ENCODE assay signal across 16 cellular contexts in the genomic region with DNA sequence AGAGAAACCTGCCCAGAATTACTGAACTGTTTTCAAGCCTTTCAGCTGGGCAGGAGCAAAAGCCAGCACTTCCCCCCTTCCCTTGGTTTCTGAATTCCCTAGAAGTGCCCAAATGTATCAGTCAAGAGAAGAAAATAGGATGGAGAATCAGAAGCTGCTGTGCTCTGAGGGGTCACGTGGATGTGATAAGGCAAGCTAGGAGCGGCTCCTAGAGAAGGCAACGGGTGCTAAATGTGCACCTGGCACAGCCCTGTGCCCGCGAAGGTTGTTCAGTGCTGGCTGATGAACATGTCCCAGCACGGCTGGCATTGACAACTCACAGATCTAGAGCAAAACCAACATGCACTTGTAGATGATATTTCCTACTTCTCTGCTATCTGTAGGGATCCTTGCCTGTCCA. TPM values are rescaled to one million over a fixed set of nuclear protein-coding genes. Genes with fewer than 3 reads are reported as not detected.
DNase-seq lines count a peak whose midpoint lies in the region; ATAC-seq and TF ChIP-seq lines count a peak whose summit lies in the region.
"Had no signal": no experiment of that assay in that cellular context is flagged by ENCODE, and none has a peak within 500 bp of the region (broad histone marks: within the 10 kb centered on the region; RNA-seq: fewer than 3 reads in every experiment).

No MANE protein-coding gene starts in this region.

- intact Hi-C loops in Right ventricle myocardium superior (cut with DNase I) (no loop called here), lower lobe of right lung (cut with DNase I) (no loop called here), Calu3 (cut with micrococcal nuclease; ENCODE audit: unreplicated experiment) (no loop called here)

- no CpG with 5 or more reads among the region's 6 CpGs for whole genome bisulfite sequencing in mesendoderm (ENCODE audit: extremely low coverage, insufficient coverage, low lambda C conversion rate)

- H3K27ac Mint-ChIP-seq in effector memory CD8-positive, alpha-beta T cell, result peak overlapping the region; percentile 79 to 80
- H3K27ac Mint-ChIP-seq in Calu3 (ENCODE audit: unreplicated experiment), result no peak overlapping the region

- H3K4me1 Mint-ChIP-seq in effector memory CD8-positive, alpha-beta T cell (ENCODE audit: low read depth in 2 of 2), result peaks cover 0 to 3% of the 10 kb centered on the region in 2 donors
- H3K4me1 Mint-ChIP-seq in Calu3 (ENCODE audit: low read depth, unreplicated experiment), result no peaks in the 10 kb centered on the region

- DNase-seq in Right ventricle myocardium superior (no peak), right atrium auricular region (ENCODE audit: low spot score) (no peak), lower lobe of right lung (no peak), mesendoderm (no peak), HT-29 (ENCODE audit: low spot score) (no peak), Calu3 (no peak), WERI-Rb-1 (no peak)
- no peak for DNase-seq in effector memory CD8-positive, alpha-beta T cell
- DNase-seq: central memory CD4-positive, alpha-beta T cell; effector memory CD4-positive, alpha-beta T cell; NCI-H187 treated with DMSO at 0.1 percent for 48 hours; sigmoid colon; stimulated activated CD4-positive, alpha-beta T cell treated with anti-CD3 and anti-CD28 coated beads, Interleukin-4, amount 100 ng/mL, for 24 hours had no signal

- H3K56ac ChIP-seq in mesendoderm (ENCODE audit: low read length), result no peak overlapping the region

- H3K4ac ChIP-seq in mesendoderm (ENCODE audit: low read depth, low read length), result no peak overlapping the region

- no TSS peak for BruUV-seq in Calu3 (replicated peaks; lab: Mats Ljungman, UMichigan)

- H3K9ac ChIP-seq in mesendoderm (ENCODE audit: low read length), result no peak overlapping the region

- H4K8ac ChIP-seq in mesendoderm (ENCODE audit: low read depth, low read length), result no peak overlapping the region

- H3K27ac ChIP-seq in right atrium auricular region, result peak overlapping the region in 1 of 2 donors; percentile 27
- peak overlapping the region; percentile 76 for H3K27ac ChIP-seq in lower lobe of right lung
- H3K27ac ChIP-seq in mesendoderm (ENCODE audit: low read depth, low read length), result no peak overlapping the region
- H3K27ac ChIP-seq in WERI-Rb-1, result no peak overlapping the region
- H3K27ac ChIP-seq: sigmoid colon had no signal

- H3K4me2 ChIP-seq in mesendoderm (ENCODE audit: low read length), result no peak overlapping the region

- H3K27me3 ChIP-seq in right atrium auricular region, result no peaks in the 10 kb centered on the region
- H3K27me3 ChIP-seq in lower lobe of right lung (ENCODE audit: low read depth), result no peaks in the 10 kb centered on the region
- H3K27me3 ChIP-seq in mesendoderm (ENCODE audit: insufficient read depth, low read length, poor library complexity), result no peaks in the 10 kb centered on the region
- H3K27me3 ChIP-seq in WERI-Rb-1 (ENCODE audit: insufficient read depth, low read depth, severe bottlenecking), result no peaks in the 10 kb centered on the region
- H3K27me3 ChIP-seq: sigmoid colon had no signal

- no peak overlapping the region for H2AK5ac ChIP-seq in mesendoderm (ENCODE audit: low read length)

- no peaks in the 10 kb centered on the region for H3K9me3 Mint-ChIP-seq in effector memory CD8-positive, alpha-beta T cell
- no peaks in the 10 kb centered on the region for H3K9me3 Mint-ChIP-seq in Calu3 (ENCODE audit: low read depth, unreplicated experiment)

- H2BK15ac ChIP-seq in mesendoderm (replicated peaks; ENCODE audit: low read depth), result no peak overlapping the region

- H3K79me2 ChIP-seq in mesendoderm (ENCODE audit: control insufficient read depth, insufficient read depth, low read length), result no peaks in the 10 kb centered on the region

- no peak for TF ChIP-seq CTCF in right atrium auricular region (IDR thresholded peaks at IDR 0.05)
- TF ChIP-seq CTCF in lower lobe of right lung (IDR thresholded peaks at IDR 0.05), result no peak
- TF ChIP-seq CTCF in Calu3 (IDR thresholded peaks at IDR 0.05; ENCODE audit: unreplicated experiment), result no peak
- TF ChIP-seq CTCF in WERI-Rb-1 (IDR thresholded peaks at IDR 0.05; ENCODE audit: low read depth, low read length), result no peak

- H3K79me1 ChIP-seq in mesendoderm (ENCODE audit: low read length), result peaks cover under 1% of the 10 kb centered on the region

- H3K18ac ChIP-seq in mesendoderm (ENCODE audit: low read length), result no peak overlapping the region

- no peak overlapping the region for H2BK5ac ChIP-seq in mesendoderm (ENCODE audit: low read length)

- ATAC-seq in Right ventricle myocardium superior (ENCODE audit: poor library complexity) (peak; percentile 82), lower lobe of right lung (peak; percentile 44 to 68)
- no peak for ATAC-seq in effector memory CD8-positive, alpha-beta T cell (replicated peaks)

- H3K4me3 ChIP-seq in right atrium auricular region (no peak overlapping the region), lower lobe of right lung (no peak overlapping the region), mesendoderm (ENCODE audit: low read length) (no peak overlapping the region), WERI-Rb-1 (ENCODE audit: low read depth, low read length) (no peak overlapping the region)
- H3K4me3 ChIP-seq: sigmoid colon had no signal

- H4K5ac ChIP-seq in mesendoderm (ENCODE audit: low read length), result no peak overlapping the region

- no peak overlapping the region for H2BK120ac ChIP-seq in mesendoderm (ENCODE audit: low read depth, low read length)

- CTCF ChIA-PET in Calu3 (lab: Charles Lee), result no interaction called here

- H3K23ac ChIP-seq in mesendoderm (ENCODE audit: low read length), result no peak overlapping the region

- H3K36me3 Mint-ChIP-seq in effector memory CD8-positive, alpha-beta T cell (ENCODE audit: insufficient read depth), result peaks cover 66% of the 10 kb centered on the region
- peaks cover 52% of the 10 kb centered on the region for H3K36me3 Mint-ChIP-seq in Calu3 (ENCODE audit: insufficient read depth, unreplicated experiment)

- H3K4me1 ChIP-seq in right atrium auricular region, result peaks cover 0 to 8% of the 10 kb centered on the region in 2 donors
- peaks cover 29% of the 10 kb centered on the region for H3K4me1 ChIP-seq in lower lobe of right lung
- H3K4me1 ChIP-seq in mesendoderm (ENCODE audit: control insufficient read depth, low read depth, low read length), result no peaks in the 10 kb centered on the region
- H3K4me1 ChIP-seq: sigmoid colon had no signal

- H3K9me3 ChIP-seq in right atrium auricular region (no peaks in the 10 kb centered on the region), lower lobe of right lung (no peaks in the 10 kb centered on the region), WERI-Rb-1 (ENCODE audit: severe bottlenecking) (no peaks in the 10 kb centered on the region)
- H3K9me3 ChIP-seq: sigmoid colon had no signal

- H3K4me3 Mint-ChIP-seq in effector memory CD8-positive, alpha-beta T cell, result no peak overlapping the region
- no peak overlapping the region for H3K4me3 Mint-ChIP-seq in Calu3 (ENCODE audit: low read depth, unreplicated experiment)

- H3K27me3 Mint-ChIP-seq in effector memory CD8-positive, alpha-beta T cell, result no peaks in the 10 kb centered on the region
- H3K27me3 Mint-ChIP-seq in Calu3 (ENCODE audit: unreplicated experiment), result no peaks in the 10 kb centered on the region

- H3K36me3 ChIP-seq in right atrium auricular region, result peaks cover 86% of the 10 kb centered on the region
- peaks cover 96% of the 10 kb centered on the region for H3K36me3 ChIP-seq in lower lobe of right lung
- peaks cover 11% of the 10 kb centered on the region for H3K36me3 ChIP-seq in mesendoderm (ENCODE audit: control insufficient read depth, insufficient read depth, low read length)
- H3K36me3 ChIP-seq in WERI-Rb-1, result peaks cover 62% of the 10 kb centered on the region

RNA-seq across cellular contexts. Expression of a gene that starts 8.3 kb away (rescaled TPM):
- total RNA-seq in Right ventricle myocardium superior (39.0 TPM), right atrium auricular region (10 to 100 TPM; 16.5 to 28.4 TPM), lower lobe of right lung (39.6 TPM), Calu3 (2022) (73.1 and 80.5 TPM in 2 replicates)
- polyA plus RNA-seq in mesendoderm (2013, experiment 1 of 2), result 119 TPM
- 115 TPM for polyA plus RNA-seq in mesendoderm (2013, experiment 2 of 2)
- total RNA-seq in HT-29 (2014; rRNA removed; shearing (Covaris generic)), result 59.5 and 64.0 TPM in 2 replicates

RNA-seq across cellular contexts. Expression of a gene that starts 8.6 kb away (rescaled TPM):
- total RNA-seq in Right ventricle myocardium superior (136 TPM), right atrium auricular region (100 to 1,000 TPM; 160 to 183 TPM), lower lobe of right lung (138 TPM), Calu3 (2022) (182 and 195 TPM in 2 replicates)
- 473 TPM for polyA plus RNA-seq in mesendoderm (2013, experiment 1 of 2)
- 476 TPM for polyA plus RNA-seq in mesendoderm (2013, experiment 2 of 2)
- total RNA-seq in HT-29 (2014; rRNA removed; shearing (Covaris generic)), result 417 and 420 TPM in 2 replicates

RNA-seq across cellular contexts. Expression of a gene that starts 27.9 kb away (rescaled TPM):
- total RNA-seq in Right ventricle myocardium superior (7.2 TPM), right atrium auricular region (1 to 10 TPM; 3.7 to 7.5 TPM), lower lobe of right lung (209 TPM), Calu3 (2022) (42.4 and 46.3 TPM in 2 replicates)
- 13.2 TPM for polyA plus RNA-seq in mesendoderm (2013, experiment 1 of 2)
- polyA plus RNA-seq in mesendoderm (2013, experiment 2 of 2), result 14.1 TPM
- 29.2 and 35.2 TPM in 2 replicates for total RNA-seq in HT-29 (2014; rRNA removed; shearing (Covaris generic))

RNA-seq across cellular contexts. Expression of a gene that starts 35.2 kb away (rescaled TPM):
- total RNA-seq in Right ventricle myocardium superior (251 TPM), right atrium auricular region (100 to 1,000 TPM; 398 to 533 TPM), lower lobe of right lung (181 TPM), Calu3 (2022) (96.7 and 103 TPM in 2 replicates)
- polyA plus RNA-seq in mesendoderm (2013, experiment 1 of 2), result 146 TPM
- 141 TPM for polyA plus RNA-seq in mesendoderm (2013, experiment 2 of 2)
- 102 and 112 TPM in 2 replicates for total RNA-seq in HT-29 (2014; rRNA removed; shearing (Covaris generic))

RNA-seq across cellular contexts. Expression of a gene that starts 35.4 kb away (rescaled TPM):
- total RNA-seq in Right ventricle myocardium superior, result not detected
- not detected for total RNA-seq in right atrium auricular region
- not detected for total RNA-seq in lower lobe of right lung
- not detected for polyA plus RNA-seq in mesendoderm (2013, experiment 1 of 2)
- polyA plus RNA-seq in mesendoderm (2013, experiment 2 of 2), result not detected
- not detected in 2 replicates for total RNA-seq in HT-29 (2014; rRNA removed; shearing (Covaris generic))
- total RNA-seq in Calu3 (2022), result not detected in 2 replicates
- total RNA-seq: frontal cortex, NCI-H460, sigmoid colon, urinary bladder had no signal
- polyA plus RNA-seq: sigmoid colon, urinary bladder had no signal
